In genomic region chr2:11742317-11742701, GRCh38 we compare ENCODE assay signal across 1 cellular context.
TF ChIP-seq lines count a peak whose summit lies in the region.

No MANE protein-coding gene starts in this region.

TF ChIP-seq in IMR-90, 13 proteins besides CTCF, POLR2A, EP300 and RAD21:
- TF ChIP-seq MXI1 (IDR thresholded peaks at IDR 0.05; ENCODE audit: borderline replicate concordance, low read depth, low read length) (no peak), USF2 (IDR thresholded peaks at IDR 0.05; ENCODE audit: low read depth, low read length) (no peak), NFE2L2 (IDR thresholded peaks at IDR 0.05; ENCODE audit: low read depth, low read length) (no peak), BHLHE40 (IDR thresholded peaks at IDR 0.05; ENCODE audit: low read depth, low read length) (no peak), ELK1 (IDR thresholded peaks at IDR 0.05; ENCODE audit: borderline replicate concordance, low read depth, low read length) (no peak), SMC3 (IDR thresholded peaks at IDR 0.05; ENCODE audit: low read depth, low read length) (no peak), FOS (IDR thresholded peaks at IDR 0.05; ENCODE audit: low read depth, low read length) (no peak), RCOR1 (IDR thresholded peaks at IDR 0.05; ENCODE audit: insufficient replicate concordance, low read length) (no peak), CHD1 (IDR thresholded peaks at IDR 0.05; ENCODE audit: low read depth, low read length) (no peak), RFX5 (IDR thresholded peaks at IDR 0.05; ENCODE audit: low read depth, low read length) (no peak), MAFK (IDR thresholded peaks at IDR 0.05; ENCODE audit: low read depth, low read length) (no peak), MAZ (IDR thresholded peaks at IDR 0.05; ENCODE audit: borderline replicate concordance, low read depth, low read length) (no peak), CEBPB (IDR thresholded peaks at IDR 0.05; ENCODE audit: low read depth, low read length) (no peak)
